ENCODE assay signal across 20 cellular contexts in the genomic region with DNA sequence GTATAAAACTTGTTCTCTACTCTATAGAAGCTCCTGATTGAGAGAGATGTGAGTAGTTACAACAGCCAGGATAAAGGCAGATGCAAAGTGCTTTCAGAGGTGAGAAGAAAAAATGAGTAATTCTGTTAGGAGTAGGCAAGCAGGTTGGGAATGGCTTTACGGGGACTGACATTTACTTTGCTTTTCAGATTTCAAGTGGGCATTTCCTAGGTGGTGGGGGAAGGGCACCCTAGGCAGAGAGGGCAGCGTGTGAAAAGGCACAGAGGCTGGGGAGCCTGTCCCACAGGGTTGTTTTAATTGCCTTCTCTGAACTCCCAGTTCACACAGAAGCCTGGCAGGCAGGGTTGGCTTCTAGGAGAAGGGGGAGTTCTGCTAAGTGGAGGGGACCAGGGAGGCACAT.
DNase-seq lines count a peak whose midpoint lies in the region; TF ChIP-seq lines count a peak whose summit lies in the region.
"Had no signal": no experiment of that assay in that cellular context is flagged by ENCODE, and none has a peak within 500 bp of the region (broad histone marks: within the 10 kb centered on the region; RNA-seq: fewer than 3 reads in every experiment).

No MANE protein-coding gene starts in this region.

- H3K36me3 Mint-ChIP-seq in endodermal cell (ENCODE audit: low read depth) (no peaks in the 10 kb centered on the region), type B pancreatic cell (peaks cover 4% of the 10 kb centered on the region)
- H3K36me3 Mint-ChIP-seq: activated CD4-positive, alpha-beta memory T cell treated with anti-CD3 and anti-CD28 coated beads for 36 hours; natural killer cell had no signal

- no peaks in the 10 kb centered on the region for H3K9me3 ChIP-seq in endodermal cell (ENCODE audit: control insufficient read depth, low read length)
- H3K9me3 ChIP-seq: BLaER1 treated with 17β-estradiol and CSF1 and Interleukin-3, amounts not matched to agents 10 nM and 100 nM; right lobe of liver; SK-N-SH; vagina had no signal

- no peak overlapping the region for H3K4me3 ChIP-seq in endodermal cell (ENCODE audit: low read length)
- H3K4me3 ChIP-seq: BLaER1 treated with 17β-estradiol and CSF1 and Interleukin-3, amounts not matched to agents 10 nM and 100 nM; cardiac muscle cell; right lobe of liver; vagina had no signal

- H3K27me3 ChIP-seq in endodermal cell (ENCODE audit: control insufficient read depth, insufficient read depth, low read length, poor library complexity, severe bottlenecking) = no peaks in the 10 kb centered on the region
- H3K27me3 ChIP-seq: BLaER1 treated with 17β-estradiol and CSF1 and Interleukin-3, amounts not matched to agents 10 nM and 100 nM; cardiac muscle cell; right lobe of liver; vagina had no signal

- no peaks in the 10 kb centered on the region for H3K27me3 Mint-ChIP-seq in endodermal cell (ENCODE audit: insufficient read depth)
- no peaks in the 10 kb centered on the region for H3K27me3 Mint-ChIP-seq in type B pancreatic cell

- 77 to 90% methylated on average over 2 of the region's 2 CpGs for WGBS in endodermal cell (ENCODE audit: insufficient coverage in 1 of 2, insufficient read length in 1 of 2), 2 experiments

- H3K27ac Mint-ChIP-seq in endodermal cell = peak overlapping the region; percentile 76
- peak overlapping the region; percentile 1 for H3K27ac Mint-ChIP-seq in type B pancreatic cell
- H3K27ac Mint-ChIP-seq: activated CD4-positive, alpha-beta memory T cell treated with anti-CD3 and anti-CD28 coated beads for 36 hours; memory B cell; natural killer cell had no signal

- DNase-seq in NCI-H2196 (lab: John Stamatoyannopoulos, UW; ENCODE audit: unreplicated experiment) = peak; percentile 13
- no peak for DNase-seq in NCI-H2196 treated with DMSO at 0.1 percent for 48 hours (lab: John Stamatoyannopoulos, UW; ENCODE audit: unreplicated experiment)
- peak; percentile 93 for DNase-seq in NCI-H1092 treated with DMSO at 0.1 percent for 48 hours (lab: John Stamatoyannopoulos, UW)
- DNase-seq in endodermal cell = no peak
- DNase-seq in type B pancreatic cell (ENCODE audit: extremely low spot score, unreplicated experiment) = no peak
- DNase-seq in NCI-H128 (lab: John Stamatoyannopoulos, UW; ENCODE audit: unreplicated experiment) = no peak
- DNase-seq in H4 (ENCODE audit: low spot score) = no peak
- DNase-seq in mucosa of gallbladder (ENCODE audit: low spot score) = no peak
- DNase-seq: activated CD4-positive, alpha-beta memory T cell treated with anti-CD3 and anti-CD28 coated beads for 36 hours; activated naive CD4-positive, alpha-beta T cell; activated T-cell treated with anti-CD3 and anti-CD28 coated beads for 4 hours; amygdala; natural killer cell; right lobe of liver; SK-N-SH had no signal

- TF ChIP-seq CTCF in endodermal cell (conservative IDR thresholded peaks at IDR 0.05) = no peak
- TF ChIP-seq CTCF in type B pancreatic cell (conservative IDR thresholded peaks at IDR 0.05) = no peak

- no peaks in the 10 kb centered on the region for H3K36me3 ChIP-seq in endodermal cell (ENCODE audit: control insufficient read depth, insufficient read depth, low read length)
- H3K36me3 ChIP-seq: BLaER1 treated with 17β-estradiol and CSF1 and Interleukin-3, amounts not matched to agents 10 nM and 100 nM; cardiac muscle cell; right lobe of liver; vagina had no signal

- H3K4me3 Mint-ChIP-seq in endodermal cell = no peak overlapping the region
- no peak overlapping the region for H3K4me3 Mint-ChIP-seq in type B pancreatic cell
- H3K4me3 Mint-ChIP-seq: activated CD4-positive, alpha-beta memory T cell treated with anti-CD3 and anti-CD28 coated beads for 36 hours; memory B cell; natural killer cell had no signal

- H3K4me1 ChIP-seq in endodermal cell (ENCODE audit: control insufficient read depth, insufficient read depth, low read length) = no peaks in the 10 kb centered on the region
- H3K4me1 ChIP-seq: vagina had no signal

- H3K4me1 Mint-ChIP-seq in endodermal cell (peaks cover 42% of the 10 kb centered on the region), type B pancreatic cell (ENCODE audit: unreplicated experiment) (peaks cover 38% of the 10 kb centered on the region)
- H3K4me1 Mint-ChIP-seq: natural killer cell had no signal

- peaks cover 2% of the 10 kb centered on the region for H3K9me3 Mint-ChIP-seq in endodermal cell
- no peaks in the 10 kb centered on the region for H3K9me3 Mint-ChIP-seq in type B pancreatic cell
- H3K9me3 Mint-ChIP-seq: activated CD4-positive, alpha-beta memory T cell treated with anti-CD3 and anti-CD28 coated beads for 36 hours; natural killer cell had no signal

- H3K9ac ChIP-seq in endodermal cell (ENCODE audit: extremely low read depth, low read length, poor library complexity, severe bottlenecking) = no peak overlapping the region
- H3K9ac ChIP-seq: BLaER1 treated with 17β-estradiol and CSF1 and Interleukin-3, amounts not matched to agents 10 nM and 100 nM; SK-N-SH had no signal

- H3K27ac ChIP-seq in endodermal cell (ENCODE audit: low read depth, low read length) = no peak overlapping the region
- H3K27ac ChIP-seq: BLaER1 treated with 17β-estradiol and CSF1 and Interleukin-3, amounts not matched to agents 10 nM and 100 nM; HL-60; right lobe of liver; vagina had no signal

Comparison
In these comparisons a context has a peak if more than half of its experiments do, and no peak if none do; other contexts are left out.
1. DNase-seq: peak in NCI-H2196 (single experiment) and NCI-H1092 treated with DMSO at 0.1 percent for 48 hours (single experiment); none in NCI-H2196 treated with DMSO at 0.1 percent for 48 hours (single experiment), endodermal cell (single experiment), type B pancreatic cell (single experiment), NCI-H128 (single experiment), H4 (single experiment) and mucosa of gallbladder (single experiment).